8 cellular contexts compared by ENCODE assay signal in the genomic region with DNA sequence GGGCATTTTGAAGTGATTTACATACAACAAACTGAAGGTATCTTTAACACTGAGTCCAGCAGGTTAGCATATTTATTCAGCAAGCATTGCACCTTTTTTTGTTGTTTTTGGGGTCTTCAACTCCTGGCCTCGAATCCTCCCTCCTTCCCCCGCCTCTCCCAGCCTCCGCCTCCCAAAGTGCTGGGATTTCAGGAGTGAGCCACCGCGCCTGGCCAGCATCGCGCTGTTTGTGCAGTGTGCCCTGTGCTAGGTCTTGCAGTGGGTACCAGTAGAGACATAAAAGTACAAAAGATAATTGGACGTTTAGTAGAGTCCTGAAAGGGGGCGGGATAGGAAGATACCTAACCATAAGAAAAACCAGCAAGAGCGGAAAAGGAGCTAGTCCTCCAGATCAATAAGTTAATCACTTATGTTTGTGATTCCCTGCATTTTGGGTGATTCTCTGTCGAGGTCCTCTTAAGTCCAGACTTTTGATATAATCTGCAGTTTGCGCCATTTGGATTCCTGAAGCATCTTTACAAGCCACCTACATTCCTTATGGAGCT.
DNase-seq lines count a peak whose midpoint lies in the region; TF ChIP-seq lines count a peak whose summit lies in the region.

No MANE protein-coding gene starts in this region.

- no peak for TF ChIP-seq EP300 in esophagus muscularis mucosa (IDR thresholded peaks at IDR 0.05)

- H3K27me3 ChIP-seq in GM23248 (replicated peaks; ENCODE audit: insufficient read depth) (no peaks in the 10 kb centered on the region), esophagus muscularis mucosa (no peaks in the 10 kb centered on the region)

- H3K4me2 ChIP-seq in GM23248 (ENCODE audit: unreplicated experiment): peak overlapping the region; percentile 92

- in situ Hi-C loops in GM23248 (cut with MboI): no loop called here

- no peaks in the 10 kb centered on the region; the same call in 1 of the 2 replicates for H3K4me1 ChIP-seq in GM23248 (ENCODE audit: insufficient read depth)
- H3K4me1 ChIP-seq in esophagus muscularis mucosa: peaks cover 36 to 57% (median 55%) of the 10 kb centered on the region in 4 donors

- no peaks in the 10 kb centered on the region for H3K36me3 ChIP-seq in GM23248 (ENCODE audit: low read depth)
- no peaks in the 10 kb centered on the region for H3K36me3 ChIP-seq in esophagus muscularis mucosa

- H4K20me1 ChIP-seq in GM23248 (ENCODE audit: insufficient read depth): no peaks in the 10 kb centered on the region

- H3K27ac ChIP-seq in GM23248 (no peak overlapping the region), esophagus muscularis mucosa (replicated peaks in 1 of 4) (no peak overlapping the region)

- intact Hi-C loops in esophagus muscularis mucosa (cut with DNase I): no loop called here

- H3K4me3 ChIP-seq in GM23248 (peak overlapping the region; percentile 82), esophagus muscularis mucosa (peak overlapping the region; percentile 56 to 72 (median 60))

- H3K9me2 ChIP-seq in GM23248 (ENCODE audit: insufficient read depth): no peaks in the 10 kb centered on the region

- DNase-seq in GM23248 (no peak), RPMI8226 (peak; percentile 12), esophagus muscularis mucosa (ENCODE audit: extremely low spot score) (no peak), retina (peak; percentile 14), KG1 (lab: John Stamatoyannopoulos, UW) (no peak), NCI-H446 (lab: John Stamatoyannopoulos, UW) (no peak), NCI-H128 (lab: John Stamatoyannopoulos, UW; ENCODE audit: unreplicated experiment) (no peak)
- no peak for DNase-seq in activated CD8-positive, alpha-beta memory T cell treated with anti-CD3 and anti-CD28 coated beads, Interleukin-2, amount 50 U/mL, for 4 hours

- H3F3A ChIP-seq in GM23248 (ENCODE audit: insufficient read depth): no peaks in the 10 kb centered on the region

- peaks cover 81% of the 10 kb centered on the region for H3K79me2 ChIP-seq in GM23248 (ENCODE audit: insufficient read depth)

- 91 to 93% methylated on average over 12 of the region's 12 CpGs for WGBS in GM23248 (ENCODE audit: low coverage in 1 of 2, low lambda C conversion rate in 2 of 2, missing lambda C conversion rate in 2 of 2), 2 experiments
- 42% methylated on average over 12 of the region's 12 CpGs for WGBS in esophagus muscularis mucosa

- peak overlapping the region; percentile 78 for H2AFZ ChIP-seq in GM23248

- H3K9me3 ChIP-seq in GM23248 (ENCODE audit: low read depth) (no peaks in the 10 kb centered on the region), esophagus muscularis mucosa (no peaks in the 10 kb centered on the region)

- H3K9ac ChIP-seq in GM23248: peak overlapping the region; percentile 80

- TF ChIP-seq CTCF in esophagus muscularis mucosa (IDR thresholded peaks at IDR 0.05): no peak

- no peak for TF ChIP-seq POLR2A in esophagus muscularis mucosa (IDR thresholded peaks at IDR 0.05; ENCODE audit: low read depth)

Comparison
In these comparisons a context has a peak if more than half of its experiments do, and no peak if none do; other contexts are left out.
1. DNase-seq: peak in RPMI8226 (single experiment) and retina (single experiment); none in GM23248 (single experiment), esophagus muscularis mucosa (single experiment), activated CD8-positive, alpha-beta memory T cell treated with anti-CD3 and anti-CD28 coated beads, Interleukin-2, amount 50 U/mL, for 4 hours (single experiment), KG1 (single experiment), NCI-H446 (0 of 2) and NCI-H128 (single experiment).